In genomic region chr12:14766020-14766419, GRCh38 we compare ENCODE assay signal across 12 cellular contexts. TPM values are rescaled to one million over a fixed set of nuclear protein-coding genes. Genes with fewer than 3 reads are reported as not detected.
DNase-seq lines count a peak whose midpoint lies in the region; ATAC-seq and TF ChIP-seq lines count a peak whose summit lies in the region.
"Not testable (repeated sequence)": the region's sequence is repeated elsewhere in the genome, so short reads cannot be mapped to it uniquely, and the experiment has no call there.
"Had no signal": no experiment of that assay in that cellular context is flagged by ENCODE, and none has a peak within 500 bp of the region (broad histone marks: within the 10 kb centered on the region; RNA-seq: fewer than 3 reads in every experiment).

No MANE protein-coding gene starts in this region.

- H3K4me3 ChIP-seq in Loucy (ENCODE audit: low read length, poor library complexity, severe bottlenecking), result peak overlapping the region; percentile 94

- not testable (repeated sequence) for H3K9me2 ChIP-seq in Loucy (replicated peaks; ENCODE audit: low read depth, low read length)

- H3K27ac ChIP-seq in CD4-positive, alpha-beta T cell (ENCODE audit: low read depth, low read length), result not testable (repeated sequence)
- peak overlapping the region; percentile 88 for H3K27ac ChIP-seq in epithelial cell of prostate

- H4K20me1 ChIP-seq in Loucy (ENCODE audit: insufficient read depth, low read length, poor library complexity, severe bottlenecking), result peaks cover 23% of the 10 kb centered on the region

- DNase-seq in CD4-positive, alpha-beta T cell; activated CD4-positive, alpha-beta T cell treated with anti-CD3 and anti-CD28 coated beads, Interleukin-2, amount 10 ng/mL, durations not matched to agents 7 days and 5 days; activated naive CD4-positive, alpha-beta T cell treated with anti-CD3 and anti-CD28 coated beads, Interleukin-2, amount 50 U/mL, for 72 hours (ENCODE audit: low spot score in 2 of 2); MCF 10A (ENCODE audit: unreplicated experiment); epithelial cell of prostate (ENCODE audit: low read depth, low spot score): not testable (repeated sequence)

- TF ChIP-seq CTCF in CD4-positive, alpha-beta T cell (IDR thresholded peaks at IDR 0.05); Loucy (conservative IDR thresholded peaks at IDR 0.05; ENCODE audit: low read length); MCF 10A (IDR thresholded peaks at IDR 0.05; ENCODE audit: unreplicated experiment): not testable (repeated sequence)

- not testable (repeated sequence) for H3F3A ChIP-seq in Loucy (ENCODE audit: low read depth)

- peaks cover 28% of the 10 kb centered on the region for H3K4me1 ChIP-seq in Loucy (ENCODE audit: insufficient read depth, low read length, poor library complexity, severe bottlenecking)

- peaks cover 11% of the 10 kb centered on the region for H3K9me3 Mint-ChIP-seq in CD4-positive, alpha-beta T cell
- H3K9me3 Mint-ChIP-seq in activated CD4-positive, alpha-beta T cell treated with anti-CD3 and anti-CD28 coated beads, Interleukin-2, amount 10 ng/mL, durations not matched to agents 7 days and 5 days, result peaks cover 25% of the 10 kb centered on the region
- peaks cover 0 to 12% of the 10 kb centered on the region in 2 donors for H3K9me3 Mint-ChIP-seq in activated naive CD4-positive, alpha-beta T cell treated with anti-CD3 and anti-CD28 coated beads, Interleukin-2, amount 50 U/mL, for 72 hours
- not testable (repeated sequence) for H3K9me3 Mint-ChIP-seq in MCF 10A (ENCODE audit: unreplicated experiment)
- peaks cover 19% of the 10 kb centered on the region for H3K9me3 Mint-ChIP-seq in stimulated activated naive CD8-positive, alpha-beta T cell treated with anti-CD3 and anti-CD28 coated beads, Interleukin-15, Interleukin-2, amounts not matched to agents 100 ng/mL and 50 ng/mL, for 24 hours

- not testable (repeated sequence) for H2AFZ ChIP-seq in Loucy (ENCODE audit: low read length)

- H3K27me3 ChIP-seq in CD4-positive, alpha-beta T cell (ENCODE audit: control insufficient read depth, insufficient read depth, low read length); Loucy (ENCODE audit: insufficient read depth, low read length, poor library complexity, severe bottlenecking): not testable (repeated sequence)

- intact Hi-C loops in CD4-positive, alpha-beta T cell (cut with DNase I, micrococcal nuclease), result loop anchor here in 1 of 2 experiments (5.0 to 10.0 kb wide), 4 partner anchors 36 to 529 kb away; partner anchors contain the start of genes ATF7IP, C12orf60 and WBP11
- intact Hi-C loops in MCF 10A (cut with micrococcal nuclease), result not testable (repeated sequence)

- not testable (repeated sequence) for ATAC-seq in CD4-positive, alpha-beta T cell (ENCODE audit: poor library complexity); activated naive CD4-positive, alpha-beta T cell treated with anti-CD3 and anti-CD28 coated beads, Interleukin-2, amount 50 U/mL, for 72 hours

- POLR2A ChIA-PET in CD4-positive, alpha-beta T cell (lab: Charles Lee), result interaction anchor here (1.0 kb wide), 1 partner anchor 8 kb away, joined by 3 read pairs; no protein-coding TSS in a partner anchor
- POLR2A ChIA-PET in activated CD4-positive, alpha-beta T cell treated with anti-CD3 and anti-CD28 coated beads, Interleukin-2, amount 10 ng/mL, durations not matched to agents 7 days and 5 days (lab: Charles Lee), result not testable (repeated sequence)
- POLR2A ChIA-PET in MCF 10A (lab: Yijun Ruan, JAX), result interaction anchor here (1.3 kb wide), 1 partner anchor 9 kb away, joined by 5 read pairs; a partner anchor contains a TSS

- H3K9ac ChIP-seq in Loucy (ENCODE audit: low read depth, low read length, poor library complexity, severe bottlenecking), result not testable (repeated sequence)

- not testable (repeated sequence) for H3K27me3 Mint-ChIP-seq in CD4-positive, alpha-beta T cell; activated CD4-positive, alpha-beta T cell treated with anti-CD3 and anti-CD28 coated beads, Interleukin-2, amount 10 ng/mL, durations not matched to agents 7 days and 5 days; MCF 10A (ENCODE audit: insufficient read depth, unreplicated experiment); stimulated activated naive CD8-positive, alpha-beta T cell treated with anti-CD3 and anti-CD28 coated beads, Interleukin-15, Interleukin-2, amounts not matched to agents 100 ng/mL and 50 ng/mL, for 24 hours

- peaks cover 63% of the 10 kb centered on the region for H3K79me2 ChIP-seq in Loucy (ENCODE audit: insufficient read depth, low read length)

- not testable (repeated sequence) for BruUV-seq in MCF 10A (replicated peaks; lab: Mats Ljungman, UMichigan)

- H3K4me2 ChIP-seq in Loucy (ENCODE audit: low read depth, low read length, poor library complexity, severe bottlenecking), result peak overlapping the region; percentile 76

- peaks cover 55% of the 10 kb centered on the region for H3K4me1 Mint-ChIP-seq in CD4-positive, alpha-beta T cell (ENCODE audit: low read depth)
- H3K4me1 Mint-ChIP-seq in activated CD4-positive, alpha-beta T cell treated with anti-CD3 and anti-CD28 coated beads, Interleukin-2, amount 10 ng/mL, durations not matched to agents 7 days and 5 days, result peaks cover 34% of the 10 kb centered on the region
- peaks cover 11% of the 10 kb centered on the region for H3K4me1 Mint-ChIP-seq in MCF 10A (ENCODE audit: insufficient read depth, unreplicated experiment)
- peaks cover 45% of the 10 kb centered on the region for H3K4me1 Mint-ChIP-seq in stimulated activated naive CD8-positive, alpha-beta T cell treated with anti-CD3 and anti-CD28 coated beads, Interleukin-15, Interleukin-2, amounts not matched to agents 100 ng/mL and 50 ng/mL, for 24 hours (ENCODE audit: low read depth)

- H3K27ac Mint-ChIP-seq in CD4-positive, alpha-beta T cell, result peak overlapping the region; percentile 37
- peak overlapping the region; percentile 25 for H3K27ac Mint-ChIP-seq in activated CD4-positive, alpha-beta T cell treated with anti-CD3 and anti-CD28 coated beads, Interleukin-2, amount 10 ng/mL, durations not matched to agents 7 days and 5 days
- H3K27ac Mint-ChIP-seq in activated naive CD4-positive, alpha-beta T cell treated with anti-CD3 and anti-CD28 coated beads, Interleukin-2, amount 50 U/mL, for 72 hours, result peak overlapping the region; percentile 44 to 74
- H3K27ac Mint-ChIP-seq in MCF 10A (ENCODE audit: low read depth, unreplicated experiment), result peak overlapping the region; percentile 51
- H3K27ac Mint-ChIP-seq in stimulated activated naive CD8-positive, alpha-beta T cell treated with anti-CD3 and anti-CD28 coated beads, Interleukin-15, Interleukin-2, amounts not matched to agents 100 ng/mL and 50 ng/mL, for 24 hours, result peak overlapping the region; percentile 51

- H3K36me3 Mint-ChIP-seq in CD4-positive, alpha-beta T cell (ENCODE audit: low read depth), result peaks cover 93% of the 10 kb centered on the region
- peaks cover 77% of the 10 kb centered on the region for H3K36me3 Mint-ChIP-seq in activated CD4-positive, alpha-beta T cell treated with anti-CD3 and anti-CD28 coated beads, Interleukin-2, amount 10 ng/mL, durations not matched to agents 7 days and 5 days (ENCODE audit: low read depth)
- H3K36me3 Mint-ChIP-seq in activated naive CD4-positive, alpha-beta T cell treated with anti-CD3 and anti-CD28 coated beads, Interleukin-2, amount 50 U/mL, for 72 hours, result peaks cover 53 to 88% of the 10 kb centered on the region in 2 donors
- H3K36me3 Mint-ChIP-seq in MCF 10A (ENCODE audit: insufficient read depth, unreplicated experiment), result peaks cover 51% of the 10 kb centered on the region
- H3K36me3 Mint-ChIP-seq in stimulated activated naive CD8-positive, alpha-beta T cell treated with anti-CD3 and anti-CD28 coated beads, Interleukin-15, Interleukin-2, amounts not matched to agents 100 ng/mL and 50 ng/mL, for 24 hours (ENCODE audit: low read depth), result peaks cover 80% of the 10 kb centered on the region

- not testable (repeated sequence) for H3K36me3 ChIP-seq in Loucy (ENCODE audit: insufficient read depth, low read length)

- CTCF ChIA-PET in CD4-positive, alpha-beta T cell (lab: Charles Lee); activated CD4-positive, alpha-beta T cell treated with anti-CD3 and anti-CD28 coated beads, Interleukin-2, amount 10 ng/mL, durations not matched to agents 7 days and 5 days (lab: Charles Lee); MCF 10A (lab: Yijun Ruan, JAX): not testable (repeated sequence)

- H3K9me3 ChIP-seq in CD4-positive, alpha-beta T cell (ENCODE audit: control insufficient read depth, low read length), result peaks cover 15% of the 10 kb centered on the region
- not testable (repeated sequence) for H3K9me3 ChIP-seq in Loucy (ENCODE audit: insufficient read depth, low read depth, low read length)

- peak overlapping the region; percentile 27 for H3K4me3 Mint-ChIP-seq in CD4-positive, alpha-beta T cell
- H3K4me3 Mint-ChIP-seq in activated CD4-positive, alpha-beta T cell treated with anti-CD3 and anti-CD28 coated beads, Interleukin-2, amount 10 ng/mL, durations not matched to agents 7 days and 5 days; MCF 10A (ENCODE audit: unreplicated experiment); stimulated activated naive CD8-positive, alpha-beta T cell treated with anti-CD3 and anti-CD28 coated beads, Interleukin-15, Interleukin-2, amounts not matched to agents 100 ng/mL and 50 ng/mL, for 24 hours: not testable (repeated sequence)

RNA-seq across cellular contexts. Expression of gene WBP11, which starts 37.3 kb away (rescaled TPM):
- total RNA-seq in CD4-positive, alpha-beta T cell, result 100 to 1,000 TPM; 169 to 188 TPM
- 10 to 100 TPM; 83.9 to 95.7 TPM for total RNA-seq in activated CD4-positive, alpha-beta T cell treated with anti-CD3 and anti-CD28 coated beads, Interleukin-2, amount 10 ng/mL, durations not matched to agents 7 days and 5 days
- total RNA-seq in activated naive CD4-positive, alpha-beta T cell treated with anti-CD3 and anti-CD28 coated beads, Interleukin-2, amount 50 U/mL, for 72 hours, result 100 to 1,000 TPM in 1 of 2 donors, 10 to 100 TPM in 1; 95.5 to 120 TPM
- 51.3 and 56.6 TPM in 2 replicates for total RNA-seq in MCF 10A (2022)

RNA-seq across cellular contexts. Expression of gene C12orf60, which starts 37.5 kb away (rescaled TPM):
- under 1 TPM; 0.11 to 0.22 TPM for total RNA-seq in CD4-positive, alpha-beta T cell
- 1 to 10 TPM in 1 of 2 experiments, under 1 TPM in 1; 1.00 to 1.3 TPM for total RNA-seq in activated CD4-positive, alpha-beta T cell treated with anti-CD3 and anti-CD28 coated beads, Interleukin-2, amount 10 ng/mL, durations not matched to agents 7 days and 5 days
- total RNA-seq in activated naive CD4-positive, alpha-beta T cell treated with anti-CD3 and anti-CD28 coated beads, Interleukin-2, amount 50 U/mL, for 72 hours, result 1 to 10 TPM; 2.6 to 4.6 TPM
- total RNA-seq in MCF 10A (2022), result 2.2 and 2.6 TPM in 2 replicates

RNA-seq across cellular contexts. Expression of gene SMCO3, which starts 48.0 kb away (rescaled TPM):
- total RNA-seq in CD4-positive, alpha-beta T cell, result not detected
- not detected for total RNA-seq in activated CD4-positive, alpha-beta T cell treated with anti-CD3 and anti-CD28 coated beads, Interleukin-2, amount 10 ng/mL, durations not matched to agents 7 days and 5 days
- total RNA-seq in activated naive CD4-positive, alpha-beta T cell treated with anti-CD3 and anti-CD28 coated beads, Interleukin-2, amount 50 U/mL, for 72 hours, result not detected
- 0.20 TPM in 1 of 2 replicates, not detected in the other for total RNA-seq in MCF 10A (2022)
- total RNA-seq: B cell; Calu3; CD4-positive, alpha-beta memory T cell; G401; H7 had no signal
